Comparison of ENCODE assay signal across 1 cellular context in the genomic region with DNA sequence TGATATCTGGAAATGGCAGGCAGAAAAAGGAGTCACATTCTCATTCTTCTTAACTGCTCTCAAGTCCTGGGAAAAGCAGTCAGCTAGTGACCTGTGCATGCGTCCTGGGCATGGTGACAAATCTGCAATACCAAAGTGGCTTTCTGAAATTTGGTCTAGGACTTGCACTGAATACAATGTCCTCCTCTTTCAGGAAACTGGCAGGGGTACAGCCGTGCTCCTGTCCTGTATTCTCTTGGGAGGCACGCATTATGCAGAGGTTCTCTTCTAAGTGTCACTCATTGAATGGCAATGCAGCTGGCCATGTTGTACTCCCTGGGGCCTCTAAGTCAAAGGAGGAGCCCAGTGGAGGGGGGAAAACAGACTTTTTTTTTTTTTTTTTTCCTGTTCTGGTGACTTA.
TF ChIP-seq lines count a peak whose summit lies in the region.

No MANE protein-coding gene starts in this region.

TF ChIP-seq in GM23338, 12 proteins besides CTCF, POLR2A, EP300 and RAD21:
- TF ChIP-seq, protein P1, sequence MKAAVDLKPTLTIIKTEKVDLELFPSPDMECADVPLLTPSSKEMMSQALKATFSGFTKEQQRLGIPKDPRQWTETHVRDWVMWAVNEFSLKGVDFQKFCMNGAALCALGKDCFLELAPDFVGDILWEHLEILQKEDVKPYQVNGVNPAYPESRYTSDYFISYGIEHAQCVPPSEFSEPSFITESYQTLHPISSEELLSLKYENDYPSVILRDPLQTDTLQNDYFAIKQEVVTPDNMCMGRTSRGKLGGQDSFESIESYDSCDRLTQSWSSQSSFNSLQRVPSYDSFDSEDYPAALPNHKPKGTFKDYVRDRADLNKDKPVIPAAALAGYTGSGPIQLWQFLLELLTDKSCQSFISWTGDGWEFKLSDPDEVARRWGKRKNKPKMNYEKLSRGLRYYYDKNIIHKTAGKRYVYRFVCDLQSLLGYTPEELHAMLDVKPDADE (IDR thresholded peaks at IDR 0.05): no peak
- TF ChIP-seq ZNF114 (CRISPR knock-in tag; IDR thresholded peaks at IDR 0.05) (no peak), EZH2phosphoT487 (IDR thresholded peaks at IDR 0.05; ENCODE audit: unreplicated experiment) (no peak), POLR2AphosphoS5 (IDR thresholded peaks at IDR 0.05; ENCODE audit: low read depth) (no peak), EZH2 (IDR thresholded peaks at IDR 0.05; ENCODE audit: low read depth, unreplicated experiment) (no peak), STAT1 (IDR thresholded peaks at IDR 0.05; ENCODE audit: unreplicated experiment) (no peak)
- TF ChIP-seq, protein P2, sequence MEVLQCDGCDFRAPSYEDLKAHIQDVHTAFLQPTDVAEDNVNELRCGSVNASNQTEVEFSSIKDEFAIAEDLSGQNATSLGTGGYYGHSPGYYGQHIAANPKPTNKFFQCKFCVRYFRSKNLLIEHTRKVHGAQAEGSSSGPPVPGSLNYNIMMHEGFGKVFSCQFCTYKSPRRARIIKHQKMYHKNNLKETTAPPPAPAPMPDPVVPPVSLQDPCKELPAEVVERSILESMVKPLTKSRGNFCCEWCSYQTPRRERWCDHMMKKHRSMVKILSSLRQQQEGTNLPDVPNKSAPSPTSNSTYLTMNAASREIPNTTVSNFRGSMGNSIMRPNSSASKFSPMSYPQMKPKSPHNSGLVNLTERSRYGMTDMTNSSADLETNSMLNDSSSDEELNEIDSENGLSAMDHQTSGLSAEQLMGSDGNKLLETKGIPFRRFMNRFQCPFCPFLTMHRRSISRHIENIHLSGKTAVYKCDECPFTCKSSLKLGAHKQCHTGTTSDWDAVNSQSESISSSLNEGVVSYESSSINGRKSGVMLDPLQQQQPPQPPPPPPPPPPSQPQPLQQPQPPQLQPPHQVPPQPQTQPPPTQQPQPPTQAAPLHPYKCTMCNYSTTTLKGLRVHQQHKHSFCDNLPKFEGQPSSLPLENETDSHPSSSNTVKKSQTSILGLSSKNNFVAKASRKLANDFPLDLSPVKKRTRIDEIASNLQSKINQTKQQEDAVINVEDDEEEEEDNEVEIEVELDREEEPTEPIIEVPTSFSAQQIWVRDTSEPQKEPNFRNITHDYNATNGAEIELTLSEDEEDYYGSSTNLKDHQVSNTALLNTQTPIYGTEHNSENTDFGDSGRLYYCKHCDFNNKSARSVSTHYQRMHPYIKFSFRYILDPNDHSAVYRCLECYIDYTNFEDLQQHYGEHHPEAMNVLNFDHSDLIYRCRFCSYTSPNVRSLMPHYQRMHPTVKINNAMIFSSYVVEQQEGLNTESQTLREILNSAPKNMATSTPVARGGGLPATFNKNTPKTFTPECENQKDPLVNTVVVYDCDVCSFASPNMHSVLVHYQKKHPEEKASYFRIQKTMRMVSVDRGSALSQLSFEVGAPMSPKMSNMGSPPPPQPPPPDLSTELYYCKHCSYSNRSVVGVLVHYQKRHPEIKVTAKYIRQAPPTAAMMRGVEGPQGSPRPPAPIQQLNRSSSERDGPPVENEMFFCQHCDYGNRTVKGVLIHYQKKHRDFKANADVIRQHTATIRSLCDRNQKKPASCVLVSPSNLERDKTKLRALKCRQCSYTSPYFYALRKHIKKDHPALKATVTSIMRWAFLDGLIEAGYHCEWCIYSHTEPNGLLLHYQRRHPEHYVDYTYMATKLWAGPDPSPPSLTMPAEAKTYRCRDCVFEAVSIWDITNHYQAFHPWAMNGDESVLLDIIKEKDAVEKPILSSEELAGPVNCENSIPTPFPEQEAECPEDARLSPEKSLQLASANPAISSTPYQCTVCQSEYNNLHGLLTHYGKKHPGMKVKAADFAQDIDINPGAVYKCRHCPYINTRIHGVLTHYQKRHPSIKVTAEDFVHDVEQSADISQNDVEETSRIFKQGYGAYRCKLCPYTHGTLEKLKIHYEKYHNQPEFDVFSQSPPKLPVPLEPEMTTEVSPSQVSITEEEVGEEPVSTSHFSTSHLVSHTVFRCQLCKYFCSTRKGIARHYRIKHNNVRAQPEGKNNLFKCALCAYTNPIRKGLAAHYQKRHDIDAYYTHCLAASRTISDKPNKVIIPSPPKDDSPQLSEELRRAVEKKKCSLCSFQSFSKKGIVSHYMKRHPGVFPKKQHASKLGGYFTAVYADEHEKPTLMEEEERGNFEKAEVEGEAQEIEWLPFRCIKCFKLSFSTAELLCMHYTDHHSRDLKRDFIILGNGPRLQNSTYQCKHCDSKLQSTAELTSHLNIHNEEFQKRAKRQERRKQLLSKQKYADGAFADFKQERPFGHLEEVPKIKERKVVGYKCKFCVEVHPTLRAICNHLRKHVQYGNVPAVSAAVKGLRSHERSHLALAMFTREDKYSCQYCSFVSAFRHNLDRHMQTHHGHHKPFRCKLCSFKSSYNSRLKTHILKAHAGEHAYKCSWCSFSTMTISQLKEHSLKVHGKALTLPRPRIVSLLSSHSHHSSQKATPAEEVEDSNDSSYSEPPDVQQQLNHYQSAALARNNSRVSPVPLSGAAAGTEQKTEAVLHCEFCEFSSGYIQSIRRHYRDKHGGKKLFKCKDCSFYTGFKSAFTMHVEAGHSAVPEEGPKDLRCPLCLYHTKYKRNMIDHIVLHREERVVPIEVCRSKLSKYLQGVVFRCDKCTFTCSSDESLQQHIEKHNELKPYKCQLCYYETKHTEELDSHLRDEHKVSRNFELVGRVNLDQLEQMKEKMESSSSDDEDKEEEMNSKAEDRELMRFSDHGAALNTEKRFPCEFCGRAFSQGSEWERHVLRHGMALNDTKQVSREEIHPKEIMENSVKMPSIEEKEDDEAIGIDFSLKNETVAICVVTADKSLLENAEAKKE (CRISPR knock-in tag; IDR thresholded peaks at IDR 0.05): no peak
- TF ChIP-seq, protein P3, sequence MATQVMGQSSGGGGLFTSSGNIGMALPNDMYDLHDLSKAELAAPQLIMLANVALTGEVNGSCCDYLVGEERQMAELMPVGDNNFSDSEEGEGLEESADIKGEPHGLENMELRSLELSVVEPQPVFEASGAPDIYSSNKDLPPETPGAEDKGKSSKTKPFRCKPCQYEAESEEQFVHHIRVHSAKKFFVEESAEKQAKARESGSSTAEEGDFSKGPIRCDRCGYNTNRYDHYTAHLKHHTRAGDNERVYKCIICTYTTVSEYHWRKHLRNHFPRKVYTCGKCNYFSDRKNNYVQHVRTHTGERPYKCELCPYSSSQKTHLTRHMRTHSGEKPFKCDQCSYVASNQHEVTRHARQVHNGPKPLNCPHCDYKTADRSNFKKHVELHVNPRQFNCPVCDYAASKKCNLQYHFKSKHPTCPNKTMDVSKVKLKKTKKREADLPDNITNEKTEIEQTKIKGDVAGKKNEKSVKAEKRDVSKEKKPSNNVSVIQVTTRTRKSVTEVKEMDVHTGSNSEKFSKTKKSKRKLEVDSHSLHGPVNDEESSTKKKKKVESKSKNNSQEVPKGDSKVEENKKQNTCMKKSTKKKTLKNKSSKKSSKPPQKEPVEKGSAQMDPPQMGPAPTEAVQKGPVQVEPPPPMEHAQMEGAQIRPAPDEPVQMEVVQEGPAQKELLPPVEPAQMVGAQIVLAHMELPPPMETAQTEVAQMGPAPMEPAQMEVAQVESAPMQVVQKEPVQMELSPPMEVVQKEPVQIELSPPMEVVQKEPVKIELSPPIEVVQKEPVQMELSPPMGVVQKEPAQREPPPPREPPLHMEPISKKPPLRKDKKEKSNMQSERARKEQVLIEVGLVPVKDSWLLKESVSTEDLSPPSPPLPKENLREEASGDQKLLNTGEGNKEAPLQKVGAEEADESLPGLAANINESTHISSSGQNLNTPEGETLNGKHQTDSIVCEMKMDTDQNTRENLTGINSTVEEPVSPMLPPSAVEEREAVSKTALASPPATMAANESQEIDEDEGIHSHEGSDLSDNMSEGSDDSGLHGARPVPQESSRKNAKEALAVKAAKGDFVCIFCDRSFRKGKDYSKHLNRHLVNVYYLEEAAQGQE (IDR thresholded peaks at IDR 0.05; ENCODE audit: unreplicated experiment): no peak
